ENCODE assay signal across 26 cellular contexts in the genomic region with DNA sequence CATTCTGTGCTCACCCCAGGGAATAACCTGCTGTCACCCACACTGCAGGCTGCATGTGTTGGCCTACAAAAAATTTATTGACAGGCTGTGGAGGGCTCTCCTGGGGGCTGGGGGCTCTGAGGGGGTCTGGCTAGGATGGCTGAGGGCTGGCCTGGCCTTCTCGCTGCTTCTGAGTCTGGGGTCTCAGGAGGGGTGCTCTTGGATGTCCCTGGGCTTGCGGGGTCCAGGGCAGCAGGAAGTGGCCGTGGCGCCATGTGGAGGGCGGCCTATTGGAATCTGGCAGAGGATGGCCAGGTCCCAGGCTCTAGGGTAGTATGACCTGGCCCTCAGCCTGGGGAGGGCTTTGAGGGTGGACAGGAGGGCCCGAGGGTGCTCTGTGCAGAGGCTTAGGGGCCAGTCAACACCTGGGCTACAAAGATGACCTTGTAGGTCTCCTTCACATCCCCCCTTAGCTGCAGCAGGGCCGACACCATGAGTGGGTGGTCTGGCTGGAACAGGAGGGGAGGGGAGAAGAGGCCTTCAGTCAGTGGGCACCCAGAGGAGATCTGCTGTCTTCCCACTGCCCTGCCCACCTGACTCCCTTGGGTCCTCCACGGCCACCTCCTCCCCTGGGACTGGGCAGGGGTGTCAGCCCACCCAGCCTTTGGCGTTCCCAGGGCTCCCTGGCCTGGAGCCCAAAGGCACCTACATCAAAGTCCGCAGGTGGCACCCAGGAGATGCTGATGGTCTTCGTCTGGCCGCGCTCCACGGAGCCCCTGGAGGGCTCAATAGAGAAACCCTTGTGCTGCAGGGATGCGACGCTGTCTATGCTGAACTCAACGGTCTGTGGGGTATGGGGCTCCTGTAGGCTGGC. TPM values are rescaled to one million over a fixed set of nuclear protein-coding genes. Genes with fewer than 3 reads are reported as not detected.
A peak's percentile ranks its signal among the peaks of the same experiment; 100 is the strongest.
DNase-seq lines count a peak whose midpoint lies in the region; ATAC-seq, FAIRE-seq and TF ChIP-seq lines count a peak whose summit lies in the region.
"Had no signal": no experiment of that assay in that cellular context is flagged by ENCODE, and none has a peak within 500 bp of the region (broad histone marks: within the 10 kb centered on the region; RNA-seq: fewer than 3 reads in every experiment).

No MANE protein-coding gene starts in this region.

- DNase-seq in right cardiac atrium (peak in 2 of 3 donors; percentile 53 to 55), heart right ventricle (no peak), kidney (peak; percentile 59), sciatic nerve (ENCODE audit: low spot score) (peak; percentile 62), AG20443 (ENCODE audit: low spot score) (no peak)
- no peak for DNase-seq in activated CD8-positive, alpha-beta T cell treated with anti-CD3 and anti-CD28 coated beads for 36 hours
- DNase-seq: BE2C; CD4-positive, alpha-beta memory T cell; DMS 273 treated with DMSO at 0.1 percent for 48 hours; DMS79 treated with DMSO at 0.1 percent for 48 hours; KBM-7; NCI-H1092; NCI-H146; NCI-H2029; NCI-H2227 treated with DMSO at 0.1 percent for 48 hours; NCI-H510A; NCI-H748 treated with DMSO at 0.1 percent for 48 hours; NK-92 treated with Interleukin-12 subunit alpha and Interleukin-12 subunit beta, amount 100 ng/mL, for 24 hours had no signal

- H3K4me3 Mint-ChIP-seq in activated CD8-positive, alpha-beta T cell treated with anti-CD3 and anti-CD28 coated beads for 36 hours, result no peak overlapping the region
- H3K4me3 Mint-ChIP-seq: CD4-positive, alpha-beta memory T cell had no signal

- no peaks in the 10 kb centered on the region for H3K9me3 ChIP-seq in right cardiac atrium (ENCODE audit: control insufficient read depth, low read length)
- H3K9me3 ChIP-seq in heart right ventricle, result no peaks in the 10 kb centered on the region
- H3K9me3 ChIP-seq in kidney (ENCODE audit: control insufficient read depth in 1 of 2, low read length in 2 of 2), result no peaks in the 10 kb centered on the region
- H3K9me3 ChIP-seq: A549, BE2C, Caco-2, SJSA1 had no signal

- H3K27ac ChIP-seq in right cardiac atrium (ENCODE audit: low read length) (no peak overlapping the region), heart right ventricle (no peak overlapping the region), kidney (ENCODE audit: low read depth in 2 of 2, low read length in 2 of 2) (no peak overlapping the region)
- H3K27ac ChIP-seq: A549, HL-60, SJSA1 had no signal

- POLR2A ChIA-PET in activated CD8-positive, alpha-beta T cell treated with anti-CD3 and anti-CD28 coated beads for 36 hours (lab: Charles Lee), result interaction anchor here (0.6 kb wide), 1 partner anchor 263 kb away, joined by 4 read pairs; no protein-coding TSS in a partner anchor

- CTCF ChIA-PET in activated CD8-positive, alpha-beta T cell treated with anti-CD3 and anti-CD28 coated beads for 36 hours (lab: Charles Lee), result no interaction called here

- no peak overlapping the region for H3K27ac Mint-ChIP-seq in activated CD8-positive, alpha-beta T cell treated with anti-CD3 and anti-CD28 coated beads for 36 hours
- H3K27ac Mint-ChIP-seq: CD4-positive, alpha-beta memory T cell had no signal

- no peaks in the 10 kb centered on the region for H3K36me3 Mint-ChIP-seq in activated CD8-positive, alpha-beta T cell treated with anti-CD3 and anti-CD28 coated beads for 36 hours (ENCODE audit: low read depth)
- H3K36me3 Mint-ChIP-seq: CD4-positive, alpha-beta memory T cell had no signal

- 89% methylated on average over 17 of the region's 17 CpGs for WGBS in right cardiac atrium
- 81 to 89% methylated on average over 17 of the region's 17 CpGs for WGBS in heart right ventricle, 2 donors

- intact Hi-C loops in right cardiac atrium (cut with DNase I), result no loop called here
- intact Hi-C loops in heart right ventricle (cut with DNase I), result no loop called here
- intact Hi-C loops in kidney (cut with DNase I), result no loop called here
- intact Hi-C loops in sciatic nerve (cut with DNase I), result no loop called here
- intact Hi-C loops in activated CD8-positive, alpha-beta T cell treated with anti-CD3 and anti-CD28 coated beads for 36 hours (cut with micrococcal nuclease), result no loop called here

- H3K27me3 Mint-ChIP-seq in activated CD8-positive, alpha-beta T cell treated with anti-CD3 and anti-CD28 coated beads for 36 hours, result no peaks in the 10 kb centered on the region
- H3K27me3 Mint-ChIP-seq: CD4-positive, alpha-beta memory T cell had no signal

- H3K36me3 ChIP-seq in heart right ventricle (no peaks in the 10 kb centered on the region), kidney (ENCODE audit: control insufficient read depth in 1 of 2, insufficient read depth in 2 of 2, low read length in 2 of 2) (no peaks in the 10 kb centered on the region)
- H3K36me3 ChIP-seq: BE2C, SJSA1 had no signal

- H3K27me3 ChIP-seq in right cardiac atrium (ENCODE audit: control insufficient read depth, insufficient read depth) (no peaks in the 10 kb centered on the region), heart right ventricle (no peaks in the 10 kb centered on the region)
- H3K27me3 ChIP-seq: BE2C, SJSA1 had no signal

- H3K4me1 ChIP-seq in right cardiac atrium (ENCODE audit: control insufficient read depth, insufficient read depth, low read length), result no peaks in the 10 kb centered on the region
- H3K4me1 ChIP-seq in heart right ventricle, result peaks cover 10 to 24% (median 13%) of the 10 kb centered on the region in 9 donors
- H3K4me1 ChIP-seq in kidney (ENCODE audit: control insufficient read depth in 1 of 2, insufficient read depth in 1 of 2, low read depth in 1 of 2, low read length in 2 of 2), result peaks cover 7% of the 10 kb centered on the region in 2 donors
- H3K4me1 ChIP-seq: BE2C had no signal

- H3K9me3 Mint-ChIP-seq in activated CD8-positive, alpha-beta T cell treated with anti-CD3 and anti-CD28 coated beads for 36 hours, result no peaks in the 10 kb centered on the region
- H3K9me3 Mint-ChIP-seq: CD4-positive, alpha-beta memory T cell had no signal

- H3K9ac ChIP-seq in kidney (ENCODE audit: low read length in 2 of 2), result no peak overlapping the region

- no peak for FAIRE-seq in kidney (lab: Jason Lieb, UNC)
- FAIRE-seq: A549 had no signal

- H3K4me3 ChIP-seq in right cardiac atrium (ENCODE audit: low read length), result no peak overlapping the region
- H3K4me3 ChIP-seq in heart right ventricle, result no peak overlapping the region
- no peak overlapping the region for H3K4me3 ChIP-seq in kidney (ENCODE audit: low read length in 2 of 2)
- H3K4me3 ChIP-seq: A549, SJSA1 had no signal

- TF ChIP-seq CTCF in heart right ventricle (IDR thresholded peaks at IDR 0.05), result no peak
- TF ChIP-seq CTCF in kidney (IDR thresholded peaks at IDR 0.05; ENCODE audit: borderline replicate concordance, extremely low read depth, insufficient read depth), result no peak
- no peak for TF ChIP-seq CTCF in activated CD8-positive, alpha-beta T cell treated with anti-CD3 and anti-CD28 coated beads for 36 hours (IDR thresholded peaks at IDR 0.05)

- ATAC-seq in right cardiac atrium (no peak), heart right ventricle (no peak), sciatic nerve (no peak), HG02571 (IDR thresholded peaks at IDR 0.05; ENCODE audit: unreplicated experiment) (no peak)
- ATAC-seq in activated CD8-positive, alpha-beta T cell treated with anti-CD3 and anti-CD28 coated beads for 36 hours, result no peak
- ATAC-seq: A549, Panc1 had no signal

- H3K4me1 Mint-ChIP-seq in activated CD8-positive, alpha-beta T cell treated with anti-CD3 and anti-CD28 coated beads for 36 hours (ENCODE audit: low read depth), result peaks cover 3% of the 10 kb centered on the region

RNA-seq across cellular contexts. Expression of a gene that starts 3.0 kb away (rescaled TPM):
- under 1 TPM; 0.34 to 0.89 (median 0.59) TPM for total RNA-seq in right cardiac atrium
- 1.9 TPM for polyA plus RNA-seq in right cardiac atrium
- 1 to 10 TPM in 6 of 10 donors, under 1 TPM in 2, not detected in 2; 0.58 to 3.1 (median 1.9) TPM for total RNA-seq in heart right ventricle
- polyA plus RNA-seq in heart right ventricle, result 10 to 100 TPM in 1 of 2 donors, 1 to 10 TPM in 1; 1.0 to 11.5 TPM
- 0.50 TPM for total RNA-seq in kidney
- 5.1 TPM for polyA plus RNA-seq in kidney (ENCODE audit: insufficient read depth, low read depth, low replicate concordance)
- 0.80 TPM for total RNA-seq in sciatic nerve
- total RNA-seq in activated CD8-positive, alpha-beta T cell treated with anti-CD3 and anti-CD28 coated beads for 36 hours, result 1 to 10 TPM; 2.1 to 2.2 TPM
- polyA plus RNA-seq: CD4-positive, alpha-beta memory T cell had no signal

RNA-seq across cellular contexts. Expression of a gene that starts 7.1 kb away (rescaled TPM):
- total RNA-seq in right cardiac atrium, result under 1 TPM in 2 of 4 donors, not detected in 2; 0.24 to 0.36 TPM
- polyA plus RNA-seq in right cardiac atrium, result 0.18 TPM
- total RNA-seq in heart right ventricle, result under 1 TPM in 2 of 10 donors, not detected in 8; 0.20 TPM
- polyA plus RNA-seq in heart right ventricle, result under 1 TPM; 0.09 to 0.88 TPM
- total RNA-seq in kidney, result 0.13 TPM
- polyA plus RNA-seq in kidney (ENCODE audit: insufficient read depth, low read depth, low replicate concordance), result 1.2 TPM
- total RNA-seq in sciatic nerve, result 0.49 TPM
- under 1 TPM; 0.47 to 0.76 TPM for total RNA-seq in activated CD8-positive, alpha-beta T cell treated with anti-CD3 and anti-CD28 coated beads for 36 hours
- total RNA-seq: H4, HT-29, SJSA1 had no signal
- polyA plus RNA-seq: CD4-positive, alpha-beta memory T cell had no signal

RNA-seq across cellular contexts. Expression of a gene that starts 31.2 kb away (rescaled TPM):
- total RNA-seq in right cardiac atrium (100 to 1,000 TPM; 152 to 205 (median 174) TPM), heart right ventricle (100 to 1,000 TPM; 139 to 228 (median 174) TPM), kidney (347 TPM), sciatic nerve (280 TPM)
- polyA plus RNA-seq in right cardiac atrium (73.7 TPM), heart right ventricle (100 to 1,000 TPM in 1 of 2 donors, 10 to 100 TPM in 1; 64.9 to 109 TPM), kidney (ENCODE audit: insufficient read depth, low read depth, low replicate concordance) (144 TPM)
- total RNA-seq in activated CD8-positive, alpha-beta T cell treated with anti-CD3 and anti-CD28 coated beads for 36 hours, result 100 to 1,000 TPM; 318 to 330 TPM

Comparison
In these comparisons a context has a peak if more than half of its experiments do, and no peak if none do; other contexts are left out.
1. DNase-seq: peak in right cardiac atrium (2 of 3), kidney (single experiment) and sciatic nerve (single experiment); none in heart right ventricle (0 of 2), AG20443 (single experiment) and activated CD8-positive, alpha-beta T cell treated with anti-CD3 and anti-CD28 coated beads for 36 hours (single experiment).